In the genomic region with DNA sequence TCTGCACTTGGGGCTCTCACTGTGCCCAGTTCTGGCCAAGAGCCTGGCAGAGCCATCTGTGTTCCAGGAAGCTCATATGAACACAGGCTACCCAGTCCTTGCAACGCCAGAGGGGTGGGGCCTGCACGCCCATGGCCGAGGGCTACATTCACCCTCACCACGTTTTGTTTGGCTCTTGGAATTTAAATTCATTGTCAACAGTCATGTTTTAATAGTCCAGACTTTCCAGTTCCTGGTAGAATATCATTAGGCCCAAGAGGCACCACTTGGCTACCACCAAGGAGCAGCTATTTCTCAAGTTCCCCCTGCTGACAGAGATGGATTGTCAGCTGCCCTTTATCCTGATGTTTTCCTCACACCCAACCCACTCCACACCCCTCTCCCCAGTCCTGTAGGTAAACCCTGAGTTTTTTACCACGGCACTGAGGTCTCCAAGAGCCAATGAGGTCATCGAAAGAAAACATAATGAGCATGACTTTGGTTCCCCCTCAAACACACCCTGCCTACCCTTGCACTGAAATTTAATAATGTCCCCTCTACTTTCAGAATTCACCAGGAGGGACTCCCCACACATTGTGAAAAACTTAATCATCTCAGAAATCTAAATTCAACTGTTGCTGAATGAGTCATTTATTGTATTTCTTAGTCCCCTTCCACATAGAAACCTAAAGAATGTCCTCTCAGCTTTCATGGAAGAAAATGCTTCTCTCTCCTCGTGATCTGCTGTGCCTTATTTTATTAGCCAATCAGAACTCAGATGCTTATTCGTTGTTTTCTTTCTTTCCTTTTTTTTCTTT, we compare ENCODE assay signal across 9 cellular contexts.
DNase-seq lines count a peak whose midpoint lies in the region; ATAC-seq and TF ChIP-seq lines count a peak whose summit lies in the region.
"Had no signal": no experiment of that assay in that cellular context is flagged by ENCODE, and none has a peak within 500 bp of the region (broad histone marks: within the 10 kb centered on the region; RNA-seq: fewer than 3 reads in every experiment).

No MANE protein-coding gene starts in this region.

- no CpG with 5 or more reads among the region's 8 CpGs for WGBS in mesendoderm (ENCODE audit: extremely low coverage, insufficient coverage, low lambda C conversion rate)

- H3K36me3 ChIP-seq in mesendoderm (ENCODE audit: control insufficient read depth, insufficient read depth, low read length), result no peaks in the 10 kb centered on the region
- H3K36me3 ChIP-seq: BLaER1 treated with 17β-estradiol and CSF1 and Interleukin-3, amounts not matched to agents 10 nM and 100 nM had no signal

- H2AK5ac ChIP-seq in mesendoderm (ENCODE audit: low read length), result no peak overlapping the region

- peak; percentile 0 for DNase-seq in NCI-H146 (lab: John Stamatoyannopoulos, UW)
- DNase-seq in NCI-H146 treated with DMSO at 0.1 percent for 48 hours (lab: John Stamatoyannopoulos, UW; ENCODE audit: unreplicated experiment), result no peak
- peak; percentile 59 for DNase-seq in dedifferentiated amniotic fluid mesenchymal stem cell (ENCODE audit: extremely low spot score)
- DNase-seq in retinal pigment epithelial cell (ENCODE audit: low read depth), result peak; percentile 78
- no peak for DNase-seq in mesendoderm
- DNase-seq in RPMI8226, result no peak
- no peak for DNase-seq in NCI-H774 (lab: John Stamatoyannopoulos, UW)

- H3K9ac ChIP-seq in mesendoderm (ENCODE audit: low read length), result no peak overlapping the region
- H3K9ac ChIP-seq: BLaER1 treated with 17β-estradiol and CSF1 and Interleukin-3, amounts not matched to agents 10 nM and 100 nM had no signal

- H3K4ac ChIP-seq in mesendoderm (ENCODE audit: low read depth, low read length), result no peak overlapping the region

- TF ChIP-seq CTCF in retinal pigment epithelial cell (conservative IDR thresholded peaks at IDR 0.05; ENCODE audit: low read depth, low read length), result no peak

- H3K79me2 ChIP-seq in mesendoderm (ENCODE audit: control insufficient read depth, insufficient read depth, low read length), result no peaks in the 10 kb centered on the region

- H2BK15ac ChIP-seq in mesendoderm (replicated peaks; ENCODE audit: low read depth), result no peak overlapping the region

- no peak overlapping the region for H4K5ac ChIP-seq in mesendoderm (ENCODE audit: low read length)

- H3K18ac ChIP-seq in mesendoderm (ENCODE audit: low read length), result no peak overlapping the region

- H3K4me2 ChIP-seq in mesendoderm (ENCODE audit: low read length), result no peak overlapping the region
- H3K4me2 ChIP-seq: BLaER1 treated with 17β-estradiol and CSF1 and Interleukin-3, amounts not matched to agents 10 nM and 100 nM had no signal

- H3K23ac ChIP-seq in mesendoderm (ENCODE audit: low read length), result no peak overlapping the region

- H3K27me3 ChIP-seq in mesendoderm (ENCODE audit: insufficient read depth, low read length, poor library complexity), result no peaks in the 10 kb centered on the region
- H3K27me3 ChIP-seq: BLaER1 treated with 17β-estradiol and CSF1 and Interleukin-3, amounts not matched to agents 10 nM and 100 nM had no signal

- peak; percentile 64 for ATAC-seq in HG03460 (IDR thresholded peaks at IDR 0.05; ENCODE audit: unreplicated experiment)

- no peak overlapping the region for H4K8ac ChIP-seq in mesendoderm (ENCODE audit: low read depth, low read length)

- no peak overlapping the region for H2BK5ac ChIP-seq in mesendoderm (ENCODE audit: low read length)

- no peak overlapping the region for H2BK120ac ChIP-seq in mesendoderm (ENCODE audit: low read depth, low read length)

- H3K27ac ChIP-seq in mesendoderm (ENCODE audit: low read depth, low read length), result no peak overlapping the region
- H3K27ac ChIP-seq: BLaER1 treated with 17β-estradiol and CSF1 and Interleukin-3, amounts not matched to agents 10 nM and 100 nM had no signal

- no peaks in the 10 kb centered on the region for H3K79me1 ChIP-seq in mesendoderm (ENCODE audit: low read length)

- H3K4me1 ChIP-seq in mesendoderm (ENCODE audit: control insufficient read depth, low read depth, low read length), result no peaks in the 10 kb centered on the region

- H3K4me3 ChIP-seq in retinal pigment epithelial cell (ENCODE audit: low read length), result no peak overlapping the region
- H3K4me3 ChIP-seq in mesendoderm (ENCODE audit: low read length), result no peak overlapping the region
- H3K4me3 ChIP-seq: BLaER1 treated with 17β-estradiol and CSF1 and Interleukin-3, amounts not matched to agents 10 nM and 100 nM had no signal

- no peak overlapping the region for H3K56ac ChIP-seq in mesendoderm (ENCODE audit: low read length)

Comparison
In these comparisons a context has a peak if more than half of its experiments do, and no peak if none do; other contexts are left out.
1. DNase-seq: peak in NCI-H146 (single experiment), dedifferentiated amniotic fluid mesenchymal stem cell (single experiment) and retinal pigment epithelial cell (single experiment); none in NCI-H146 treated with DMSO at 0.1 percent for 48 hours (single experiment), mesendoderm (single experiment), RPMI8226 (single experiment) and NCI-H774 (single experiment).